Comparison of ENCODE assay signal across 9 cellular contexts in genomic region chr3:133211449-133211848, GRCh38.
DNase-seq lines count a peak whose midpoint lies in the region; ATAC-seq, FAIRE-seq and TF ChIP-seq lines count a peak whose summit lies in the region.
"Had no signal": no experiment of that assay in that cellular context is flagged by ENCODE, and none has a peak within 500 bp of the region (broad histone marks: within the 10 kb centered on the region; RNA-seq: fewer than 3 reads in every experiment).

No MANE protein-coding gene starts in this region.

- H3K4me3 ChIP-seq in GM08714 (ENCODE audit: low read length) = peak overlapping the region; percentile 13; the same call in 1 of the 2 replicates
- no peak overlapping the region for H3K4me3 ChIP-seq in astrocyte (ENCODE audit: insufficient read depth, low read depth, low read length)

- no peak overlapping the region for H3K27ac ChIP-seq in astrocyte (ENCODE audit: low read depth, low read length)
- H3K27ac ChIP-seq: parathyroid adenoma had no signal

- POLR2A ChIA-PET in MCF 10A (lab: Yijun Ruan, JAX) = no interaction called here

- no peaks in the 10 kb centered on the region for H3K9me3 ChIP-seq in astrocyte (ENCODE audit: insufficient read depth, low read depth, low read length)

- no peak for FAIRE-seq in astrocyte (lab: Jason Lieb, UNC)

- no peaks in the 10 kb centered on the region for H3K36me3 ChIP-seq in astrocyte (ENCODE audit: insufficient read depth, low read length)

- H3K4me1 Mint-ChIP-seq in astrocyte (ENCODE audit: low read depth, unreplicated experiment) (peaks cover 10% of the 10 kb centered on the region), MCF 10A (ENCODE audit: insufficient read depth, unreplicated experiment) (no peaks in the 10 kb centered on the region)
- peaks cover 18% of the 10 kb centered on the region for H3K4me1 Mint-ChIP-seq in activated CD4-positive, alpha-beta T cell treated with anti-CD3 and anti-CD28 coated beads, Interleukin-2, amount 10 ng/mL, durations not matched to agents 24 days and 14 days

- H3K36me3 Mint-ChIP-seq in astrocyte (ENCODE audit: low read depth, unreplicated experiment) (no peaks in the 10 kb centered on the region), MCF 10A (ENCODE audit: insufficient read depth, unreplicated experiment) (no peaks in the 10 kb centered on the region)
- H3K36me3 Mint-ChIP-seq in activated CD4-positive, alpha-beta T cell treated with anti-CD3 and anti-CD28 coated beads, Interleukin-2, amount 10 ng/mL, durations not matched to agents 24 days and 14 days (ENCODE audit: low read depth) = no peaks in the 10 kb centered on the region

- H3K27me3 Mint-ChIP-seq in astrocyte (ENCODE audit: low read depth, unreplicated experiment) (no peaks in the 10 kb centered on the region), MCF 10A (ENCODE audit: insufficient read depth, unreplicated experiment) (peaks cover 16% of the 10 kb centered on the region)
- peaks cover 4% of the 10 kb centered on the region for H3K27me3 Mint-ChIP-seq in activated CD4-positive, alpha-beta T cell treated with anti-CD3 and anti-CD28 coated beads, Interleukin-2, amount 10 ng/mL, durations not matched to agents 24 days and 14 days

- no peak overlapping the region for H3K9ac ChIP-seq in astrocyte (ENCODE audit: low read length)
- H3K9ac ChIP-seq: parathyroid adenoma had no signal

- peak overlapping the region; percentile 34 for H2AFZ ChIP-seq in astrocyte (ENCODE audit: low read depth, low read length)
- H2AFZ ChIP-seq: parathyroid adenoma had no signal

- H3K4me3 Mint-ChIP-seq in astrocyte (ENCODE audit: unreplicated experiment) = no peak overlapping the region
- no peak overlapping the region for H3K4me3 Mint-ChIP-seq in activated CD4-positive, alpha-beta T cell treated with anti-CD3 and anti-CD28 coated beads, Interleukin-2, amount 10 ng/mL, durations not matched to agents 24 days and 14 days
- H3K4me3 Mint-ChIP-seq in MCF 10A (ENCODE audit: unreplicated experiment) = no peak overlapping the region

- H3K79me2 ChIP-seq in astrocyte (ENCODE audit: insufficient read depth, low read length) = no peaks in the 10 kb centered on the region
- H3K79me2 ChIP-seq: parathyroid adenoma had no signal

- intact Hi-C loops in activated CD4-positive, alpha-beta T cell treated with anti-CD3 and anti-CD28 coated beads, Interleukin-2, amount 10 ng/mL, durations not matched to agents 24 days and 14 days (cut with micrococcal nuclease) = no loop called here
- intact Hi-C loops in MCF 10A (cut with micrococcal nuclease) = no loop called here

- no TSS peak for BruUV-seq in MCF 10A (replicated peaks; lab: Mats Ljungman, UMichigan)

- ATAC-seq in GM21423 (IDR thresholded peaks at IDR 0.05; ENCODE audit: unreplicated experiment) (peak; percentile 98), HG03571 (IDR thresholded peaks at IDR 0.05; ENCODE audit: unreplicated experiment) (peak; percentile 96)

- peaks cover 7% of the 10 kb centered on the region for H3K4me1 ChIP-seq in astrocyte (ENCODE audit: insufficient read depth, low read length)
- H3K4me1 ChIP-seq: parathyroid adenoma had no signal

- TF ChIP-seq CTCF in astrocyte (IDR thresholded peaks at IDR 0.05; ENCODE audit: insufficient read depth, low read depth, low read length) (no peak), MCF 10A (IDR thresholded peaks at IDR 0.05; ENCODE audit: unreplicated experiment) (no peak)

- peak overlapping the region; percentile 3 for H3K4me2 ChIP-seq in astrocyte (ENCODE audit: low read length)

- H4K20me1 ChIP-seq in astrocyte (ENCODE audit: insufficient read depth, low read length) = no peaks in the 10 kb centered on the region

- no peaks in the 10 kb centered on the region for H3K27me3 ChIP-seq in astrocyte (ENCODE audit: insufficient read depth, low read length)

- H3K9me3 Mint-ChIP-seq in astrocyte (ENCODE audit: unreplicated experiment) = peaks cover 2% of the 10 kb centered on the region
- peaks cover 3% of the 10 kb centered on the region for H3K9me3 Mint-ChIP-seq in activated CD4-positive, alpha-beta T cell treated with anti-CD3 and anti-CD28 coated beads, Interleukin-2, amount 10 ng/mL, durations not matched to agents 24 days and 14 days
- no peaks in the 10 kb centered on the region for H3K9me3 Mint-ChIP-seq in MCF 10A (ENCODE audit: unreplicated experiment)

- peak; percentile 24 for DNase-seq in astrocyte (ENCODE audit: low read depth)
- no peak for DNase-seq in HK-2 (ENCODE audit: unreplicated experiment)
- DNase-seq in activated CD4-positive, alpha-beta T cell treated with anti-CD3 and anti-CD28 coated beads, Interleukin-2, amount 10 ng/mL, durations not matched to agents 24 days and 14 days = no peak
- DNase-seq in NCI-H345 (lab: John Stamatoyannopoulos, UW) = no peak
- DNase-seq in MCF 10A (ENCODE audit: unreplicated experiment) = no peak

- no peak overlapping the region for H3K27ac Mint-ChIP-seq in astrocyte (ENCODE audit: unreplicated experiment)
- no peak overlapping the region for H3K27ac Mint-ChIP-seq in activated CD4-positive, alpha-beta T cell treated with anti-CD3 and anti-CD28 coated beads, Interleukin-2, amount 10 ng/mL, durations not matched to agents 24 days and 14 days
- H3K27ac Mint-ChIP-seq in MCF 10A (ENCODE audit: low read depth, unreplicated experiment) = no peak overlapping the region

- CTCF ChIA-PET in MCF 10A (lab: Yijun Ruan, JAX) = no interaction called here
